21 cellular contexts compared by ENCODE assay signal in the genomic region with DNA sequence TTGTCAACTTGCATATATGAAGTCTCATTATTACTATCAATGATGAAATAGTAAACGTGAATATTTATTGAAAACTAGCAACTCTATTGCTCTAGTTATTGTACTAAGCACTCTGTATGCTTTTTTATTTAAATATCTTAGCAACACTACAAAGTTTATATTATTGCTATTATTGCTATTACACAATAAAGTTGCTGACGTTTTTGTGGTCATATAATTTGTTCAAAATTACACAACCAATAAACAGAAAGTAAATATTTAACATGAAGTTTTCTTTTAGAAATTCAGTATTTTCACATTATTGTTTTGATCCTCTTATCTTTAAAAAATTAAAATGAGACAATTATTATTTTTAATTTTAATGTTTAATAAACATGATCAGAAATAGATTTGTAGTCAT.
"Had no signal": no experiment of that assay in that cellular context is flagged by ENCODE, and none has a peak within 500 bp of the region (broad histone marks: within the 10 kb centered on the region; RNA-seq: fewer than 3 reads in every experiment).

No MANE protein-coding gene starts in this region.

- H3K9me3 ChIP-seq: SJSA1, SK-N-SH had no signal

- ATAC-seq: activated CD4-positive, alpha-beta T cell treated with anti-CD3 and anti-CD28 coated beads for 36 hours; activated CD4-positive, CD25-positive, alpha-beta regulatory T cell treated with anti-CD3 and anti-CD28 coated beads, Interleukin-2, amount 50 U/mL, for 24 hours; activated naive CD4-positive, alpha-beta T cell treated with anti-CD3 and anti-CD28 coated beads, Interleukin-2, amount 50 U/mL, for 72 hours; activated T-cell treated with anti-CD3 and anti-CD28 coated beads, Interleukin-2, amount 50 U/mL, for 4 hours; WTC11 had no signal

- H3K27me3 ChIP-seq: SJSA1 had no signal

- DNase-seq: activated CD4-positive, alpha-beta T cell treated with anti-CD3 and anti-CD28 coated beads for 36 hours; activated CD4-positive, alpha-beta T cell treated with anti-CD3 and anti-CD28 coated beads, Interleukin-2, amount 10 ng/mL, durations not matched to agents 7 days and 5 days; activated CD4-positive, alpha-beta T cell treated with anti-CD3 and anti-CD28 coated beads, Interleukin-2, amount 50 U/mL, for 48 hours; activated CD8-positive, alpha-beta memory T cell treated with anti-CD3 and anti-CD28 coated beads, Interleukin-2, amount 50 U/mL, for 4 hours; activated gamma-delta T cell treated with Interleukin-2 at 50 U/mL for 16 hours; activated naive CD4-positive, alpha-beta T cell treated with anti-CD3 and anti-CD28 coated beads for 36 hours; activated T-cell treated with anti-CD3 and anti-CD28 coated beads for 4 hours; activated T-cell treated with anti-CD3 and anti-CD28 coated beads, Interleukin-2, amount 50 U/mL, for 4 hours; anterior cingulate cortex; central memory CD4-positive, alpha-beta T cell; NCI-H1105; NCI-H1417 treated with DMSO at 0.1 percent for 48 hours; NCI-H187 treated with DMSO at 0.1 percent for 48 hours; NCI-H2081; NCI-H345; NCI-H524 treated with DMSO at 0.1 percent for 48 hours; SK-N-SH had no signal

- H3K27ac ChIP-seq: SJSA1 had no signal

- H3K4me3 ChIP-seq: SJSA1 had no signal

- H3K4me2 ChIP-seq: SK-N-SH had no signal

- H3K36me3 ChIP-seq: SJSA1 had no signal

- H3K4me1 ChIP-seq: SJSA1 had no signal

- H3K9ac ChIP-seq: SK-N-SH had no signal
